8 cellular contexts compared by ENCODE assay signal in the genomic region with DNA sequence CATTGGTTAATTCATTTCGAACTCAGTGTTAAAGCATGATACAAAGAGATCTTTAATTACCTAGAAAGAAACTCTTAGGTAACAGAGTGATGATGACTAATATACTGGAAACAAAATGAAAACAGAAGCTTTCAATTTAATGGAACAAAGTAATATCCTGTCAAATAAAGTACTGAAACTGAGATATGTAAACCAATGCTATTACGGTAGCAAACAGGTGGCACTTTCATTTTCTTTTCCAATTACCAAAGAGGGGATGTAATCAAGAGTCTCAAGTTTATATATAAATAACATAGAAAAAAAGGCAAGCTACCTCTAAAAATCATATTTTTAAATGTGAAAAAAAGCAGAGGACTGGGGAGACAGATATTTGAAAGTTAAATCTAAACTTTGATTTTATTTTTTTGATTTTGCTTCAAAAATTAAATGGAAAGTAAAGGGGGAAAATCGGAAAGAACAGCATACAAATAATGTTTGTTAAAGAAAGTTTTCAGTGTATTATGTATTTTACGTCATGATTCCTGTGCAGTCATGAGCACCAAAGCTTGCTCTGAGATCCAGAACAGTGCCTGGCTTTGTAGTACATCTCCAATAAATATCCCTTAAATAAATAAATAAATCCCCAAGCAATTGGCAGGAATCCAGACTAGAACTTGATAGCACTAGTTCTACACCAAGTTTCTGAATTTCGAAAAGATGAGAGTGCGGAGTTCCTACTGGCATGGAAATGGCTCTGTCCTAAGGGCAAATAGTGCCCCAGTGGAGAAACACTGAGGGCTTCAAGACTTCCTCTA. TPM values are rescaled to one million over a fixed set of nuclear protein-coding genes. Genes with fewer than 3 reads are reported as not detected.
DNase-seq lines count a peak whose midpoint lies in the region; ATAC-seq, FAIRE-seq and TF ChIP-seq lines count a peak whose summit lies in the region.

No MANE protein-coding gene starts in this region.

- intact Hi-C loops in spleen (cut with DNase I; ENCODE audit: low total_unique reads): no loop called here
- intact Hi-C loops in left lung (cut with DNase I): no loop called here

- TF ChIP-seq POLR2A in A549 (IDR thresholded peaks at IDR 0.05; ENCODE audit: low read length) (no peak), spleen (IDR thresholded peaks at IDR 0.05) (no peak)

- H3K4me3 ChIP-seq in A549 (no peak overlapping the region), spleen (peak overlapping the region in 1 of 8 donors; percentile 27), left lung (no peak overlapping the region)

- TF ChIP-seq CTCF in A549 (IDR thresholded peaks at IDR 0.05) (no peak), spleen (IDR thresholded peaks at IDR 0.05 in 8 of 11, conservative IDR thresholded peaks at IDR 0.05 in 3 of 11) (no peak), left lung (IDR thresholded peaks at IDR 0.05) (no peak)

- H3K4me1 Mint-ChIP-seq in T-helper 2 cell treated with Interferon-gamma antibody and Interleukin-4, amounts not matched to agents 5 μg/mL and 100 μg/mL, for 36 hours (ENCODE audit: low read depth): peaks cover 12% of the 10 kb centered on the region

- no peak for ATAC-seq in A549
- peak; percentile 97 for ATAC-seq in GM19043 (IDR thresholded peaks at IDR 0.05; ENCODE audit: low read depth, unreplicated experiment)
- peak; percentile 98 for ATAC-seq in HG03108 (IDR thresholded peaks at IDR 0.05; ENCODE audit: unreplicated experiment)
- no peak for ATAC-seq in left lung

- no peaks in the 10 kb centered on the region for H3K36me3 Mint-ChIP-seq in T-helper 2 cell treated with Interferon-gamma antibody and Interleukin-4, amounts not matched to agents 5 μg/mL and 100 μg/mL, for 36 hours (ENCODE audit: low read depth)

- H3K36me3 ChIP-seq in spleen (no peaks in the 10 kb centered on the region), left lung (no peaks in the 10 kb centered on the region)

- POLR2A ChIA-PET in A549 (lab: Yijun Ruan, JAX): no interaction called here

- CTCF ChIA-PET in A549 (lab: Yijun Ruan, JAX): no interaction called here

- H3K27ac Mint-ChIP-seq in T-helper 2 cell treated with Interferon-gamma antibody and Interleukin-4, amounts not matched to agents 5 μg/mL and 100 μg/mL, for 36 hours: peak overlapping the region; percentile 52

- no peaks in the 10 kb centered on the region for H3K9me3 ChIP-seq in A549
- H3K9me3 ChIP-seq in spleen: no peaks in the 10 kb centered on the region
- H3K9me3 ChIP-seq in left lung: no peaks in the 10 kb centered on the region

- 0 out of 3 replicates have a peak, but pooled peaks cover 2% of the 10 kb centered on the region for H3K4me1 ChIP-seq in A549
- peaks cover 0 to 25% (median 7%) of the 10 kb centered on the region in 6 donors for H3K4me1 ChIP-seq in spleen
- H3K4me1 ChIP-seq in left lung: no peaks in the 10 kb centered on the region

- H3K27me3 ChIP-seq in spleen (replicated peaks in 1 of 7) (no peaks in the 10 kb centered on the region), left lung (no peaks in the 10 kb centered on the region)

- H3K4me2 ChIP-seq in A549: peak overlapping the region; percentile 34; the same call in 1 of the 3 replicates

- H3K27me3 Mint-ChIP-seq in T-helper 2 cell treated with Interferon-gamma antibody and Interleukin-4, amounts not matched to agents 5 μg/mL and 100 μg/mL, for 36 hours (ENCODE audit: low read depth): peaks cover 13% of the 10 kb centered on the region

- TF ChIP-seq RAD21 in A549 (conservative IDR thresholded peaks at IDR 0.05 in 1 of 2, IDR thresholded peaks at IDR 0.05 in 1 of 2): no peak

- WGBS in A549 (ENCODE audit: missing lambda C conversion rate): 80% methylated on average over 6 of the region's 6 CpGs
- WGBS in spleen, 5 donors: 67 to 76% (median 72%) methylated on average over 6 of the region's 6 CpGs

- H3K4me3 Mint-ChIP-seq in T-helper 2 cell treated with Interferon-gamma antibody and Interleukin-4, amounts not matched to agents 5 μg/mL and 100 μg/mL, for 36 hours: peak overlapping the region; percentile 56

- DNase-seq in A549 (ENCODE audit: low read depth in 1 of 2, low spot score in 1 of 2): no peak
- no peak for DNase-seq in T-helper 2 cell treated with Interferon-gamma antibody and Interleukin-4, amounts not matched to agents 5 μg/mL and 100 μg/mL, for 36 hours (ENCODE audit: low spot score)
- no peak for DNase-seq in spleen
- no peak for DNase-seq in COR-L47 (lab: John Stamatoyannopoulos, UW)
- no peak for DNase-seq in left lung
- no peak for DNase-seq in stimulated activated CD4-positive, alpha-beta T cell treated with anti-CD3 and anti-CD28 coated beads, Interleukin-4, amount 100 ng/mL, for 1 hour

- TF ChIP-seq EP300 in A549 (IDR thresholded peaks at IDR 0.05): no peak

- no peak for FAIRE-seq in A549 (lab: Jason Lieb, UNC)

- H3K27ac ChIP-seq in A549 (no peak overlapping the region), spleen (peak overlapping the region in 6 of 8 donors; percentile 15 to 58 (median 40)), left lung (no peak overlapping the region)

- H3K9me3 Mint-ChIP-seq in T-helper 2 cell treated with Interferon-gamma antibody and Interleukin-4, amounts not matched to agents 5 μg/mL and 100 μg/mL, for 36 hours: no peaks in the 10 kb centered on the region

TF ChIP-seq in A549, 52 proteins besides CTCF, POLR2A, EP300 and RAD21:
- TF ChIP-seq SMC3 (IDR thresholded peaks at IDR 0.05) (no peak), SREBF2 (IDR thresholded peaks at IDR 0.05) (no peak), MAFK (IDR thresholded peaks at IDR 0.05; ENCODE audit: partially characterized antibody) (no peak), HOXB13 (CRISPR knock-in tag; IDR thresholded peaks at IDR 0.05; ENCODE audit: low read depth) (no peak), ESRRA (IDR thresholded peaks at IDR 0.05; ENCODE audit: borderline replicate concordance, low read length) (no peak), KDM5A (IDR thresholded peaks at IDR 0.05) (no peak), FOSL2 (IDR thresholded peaks at IDR 0.05) (no peak), FOSL2 (CRISPR knock-in tag; IDR thresholded peaks at IDR 0.05) (no peak), HEYL (CRISPR knock-in tag; IDR thresholded peaks at IDR 0.05) (no peak), HDAC2 (IDR thresholded peaks at IDR 0.05) (no peak), CEBPB (IDR thresholded peaks at IDR 0.05) (no peak), ZSCAN20 (CRISPR knock-in tag; IDR thresholded peaks at IDR 0.05) (no peak), MAZ (IDR thresholded peaks at IDR 0.05; ENCODE audit: borderline replicate concordance, low read depth, low read length) (no peak), MYC (IDR thresholded peaks at IDR 0.05; ENCODE audit: borderline replicate concordance, low read length) (no peak), HOXB5 (CRISPR knock-in tag; IDR thresholded peaks at IDR 0.05) (no peak)
- TF ChIP-seq, protein P1, sequence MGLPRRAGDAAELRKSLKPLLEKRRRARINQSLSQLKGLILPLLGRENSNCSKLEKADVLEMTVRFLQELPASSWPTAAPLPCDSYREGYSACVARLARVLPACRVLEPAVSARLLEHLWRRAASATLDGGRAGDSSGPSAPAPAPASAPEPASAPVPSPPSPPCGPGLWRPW (IDR thresholded peaks at IDR 0.05): no peak
- TF ChIP-seq, protein P2, sequence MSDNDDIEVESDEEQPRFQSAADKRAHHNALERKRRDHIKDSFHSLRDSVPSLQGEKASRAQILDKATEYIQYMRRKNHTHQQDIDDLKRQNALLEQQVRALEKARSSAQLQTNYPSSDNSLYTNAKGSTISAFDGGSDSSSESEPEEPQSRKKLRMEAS (IDR thresholded peaks at IDR 0.05): no peak
- TF ChIP-seq, protein P3, sequence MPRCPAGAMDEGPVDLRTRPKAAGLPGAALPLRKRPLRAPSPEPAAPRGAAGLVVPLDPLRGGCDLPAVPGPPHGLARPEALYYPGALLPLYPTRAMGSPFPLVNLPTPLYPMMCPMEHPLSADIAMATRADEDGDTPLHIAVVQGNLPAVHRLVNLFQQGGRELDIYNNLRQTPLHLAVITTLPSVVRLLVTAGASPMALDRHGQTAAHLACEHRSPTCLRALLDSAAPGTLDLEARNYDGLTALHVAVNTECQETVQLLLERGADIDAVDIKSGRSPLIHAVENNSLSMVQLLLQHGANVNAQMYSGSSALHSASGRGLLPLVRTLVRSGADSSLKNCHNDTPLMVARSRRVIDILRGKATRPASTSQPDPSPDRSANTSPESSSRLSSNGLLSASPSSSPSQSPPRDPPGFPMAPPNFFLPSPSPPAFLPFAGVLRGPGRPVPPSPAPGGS (IDR thresholded peaks at IDR 0.05): no peak
- TF ChIP-seq, protein P4, sequence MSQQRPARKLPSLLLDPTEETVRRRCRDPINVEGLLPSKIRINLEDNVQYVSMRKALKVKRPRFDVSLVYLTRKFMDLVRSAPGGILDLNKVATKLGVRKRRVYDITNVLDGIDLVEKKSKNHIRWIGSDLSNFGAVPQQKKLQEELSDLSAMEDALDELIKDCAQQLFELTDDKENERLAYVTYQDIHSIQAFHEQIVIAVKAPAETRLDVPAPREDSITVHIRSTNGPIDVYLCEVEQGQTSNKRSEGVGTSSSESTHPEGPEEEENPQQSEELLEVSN (IDR thresholded peaks at IDR 0.05; ENCODE audit: borderline replicate concordance, low read depth): no peak
- TF ChIP-seq, protein P5, sequence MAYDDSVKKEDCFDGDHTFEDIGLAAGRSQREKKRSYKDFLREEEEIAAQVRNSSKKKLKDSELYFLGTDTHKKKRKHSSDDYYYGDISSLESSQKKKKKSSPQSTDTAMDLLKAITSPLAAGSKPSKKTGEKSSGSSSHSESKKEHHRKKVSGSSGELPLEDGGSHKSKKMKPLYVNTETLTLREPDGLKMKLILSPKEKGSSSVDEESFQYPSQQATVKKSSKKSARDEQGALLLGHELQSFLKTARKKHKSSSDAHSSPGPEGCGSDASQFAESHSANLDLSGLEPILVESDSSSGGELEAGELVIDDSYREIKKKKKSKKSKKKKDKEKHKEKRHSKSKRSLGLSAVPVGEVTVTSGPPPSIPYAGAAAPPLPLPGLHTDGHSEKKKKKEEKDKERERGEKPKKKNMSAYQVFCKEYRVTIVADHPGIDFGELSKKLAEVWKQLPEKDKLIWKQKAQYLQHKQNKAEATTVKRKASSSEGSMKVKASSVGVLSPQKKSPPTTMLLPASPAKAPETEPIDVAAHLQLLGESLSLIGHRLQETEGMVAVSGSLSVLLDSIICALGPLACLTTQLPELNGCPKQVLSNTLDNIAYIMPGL (CRISPR knock-in tag; IDR thresholded peaks at IDR 0.05; ENCODE audit: borderline replicate concordance): no peak

RNA-seq across cellular contexts. Expression of a gene that starts 25.0 kb away (rescaled TPM):
- polyA plus RNA-seq in A549 (2011; rRNA removed): 27.0 and 31.8 TPM in 2 replicates
- 6.3 and 9.1 TPM in 2 replicates for polyA plus RNA-seq in A549 (2012; cell fraction: cytosol; rRNA removed)
- polyA plus RNA-seq in A549 (2012; cell fraction: nucleus; rRNA removed): 8.6 and 13.3 TPM in 2 replicates
- polyA plus RNA-seq in A549 (2017; fragmentation: RNase III; extraction: RNeasy Plus Mini Kit Qiagen cat#74134 plus additional on column Dnase treatment): 9.8 to 10.7 TPM (median 10.0 TPM) in 3 replicates
- polyA minus RNA-seq in A549 (2011; rRNA and poly(A)+ RNA removed): 30.6 and 41.2 TPM in 2 replicates
- 100 to 1,000 TPM in 5 of 7 donors, 10 to 100 TPM in 2; 77.9 to 115 (median 105) TPM for total RNA-seq in spleen
- 10 to 100 TPM in 1 of 3 donors, 1 to 10 TPM in 2; 4.4 to 10.6 (median 5.2) TPM for polyA plus RNA-seq in spleen
- total RNA-seq in left lung: 10 to 100 TPM; 51.3 to 52.0 TPM

Comparison
In these comparisons a context has a peak if more than half of its experiments do, and no peak if none do; other contexts are left out.
1. ATAC-seq: peak in GM19043 (single experiment) and HG03108 (single experiment); none in A549 (0 of 2) and left lung (single experiment).
2. H3K27ac ChIP-seq: peak in spleen (6 of 8); none in A549 (0 of 2) and left lung (0 of 2).